2 cellular contexts compared by ENCODE assay signal in genomic region chr15:98901438-98901837, GRCh38.
TF ChIP-seq lines count a peak whose summit lies in the region.

No MANE protein-coding gene starts in this region.

TF ChIP-seq in A549, 52 proteins besides CTCF, POLR2A, EP300 and RAD21 (continued from another document):
- no peak for TF ChIP-seq USF2 (IDR thresholded peaks at IDR 0.05)

TF ChIP-seq in IMR-90, 13 proteins besides CTCF, POLR2A, EP300 and RAD21 (continued from another document):
- no peak for TF ChIP-seq ELK1 (IDR thresholded peaks at IDR 0.05; ENCODE audit: borderline replicate concordance, low read depth, low read length)
